ENCODE assay signal across 9 cellular contexts in the genomic region with DNA sequence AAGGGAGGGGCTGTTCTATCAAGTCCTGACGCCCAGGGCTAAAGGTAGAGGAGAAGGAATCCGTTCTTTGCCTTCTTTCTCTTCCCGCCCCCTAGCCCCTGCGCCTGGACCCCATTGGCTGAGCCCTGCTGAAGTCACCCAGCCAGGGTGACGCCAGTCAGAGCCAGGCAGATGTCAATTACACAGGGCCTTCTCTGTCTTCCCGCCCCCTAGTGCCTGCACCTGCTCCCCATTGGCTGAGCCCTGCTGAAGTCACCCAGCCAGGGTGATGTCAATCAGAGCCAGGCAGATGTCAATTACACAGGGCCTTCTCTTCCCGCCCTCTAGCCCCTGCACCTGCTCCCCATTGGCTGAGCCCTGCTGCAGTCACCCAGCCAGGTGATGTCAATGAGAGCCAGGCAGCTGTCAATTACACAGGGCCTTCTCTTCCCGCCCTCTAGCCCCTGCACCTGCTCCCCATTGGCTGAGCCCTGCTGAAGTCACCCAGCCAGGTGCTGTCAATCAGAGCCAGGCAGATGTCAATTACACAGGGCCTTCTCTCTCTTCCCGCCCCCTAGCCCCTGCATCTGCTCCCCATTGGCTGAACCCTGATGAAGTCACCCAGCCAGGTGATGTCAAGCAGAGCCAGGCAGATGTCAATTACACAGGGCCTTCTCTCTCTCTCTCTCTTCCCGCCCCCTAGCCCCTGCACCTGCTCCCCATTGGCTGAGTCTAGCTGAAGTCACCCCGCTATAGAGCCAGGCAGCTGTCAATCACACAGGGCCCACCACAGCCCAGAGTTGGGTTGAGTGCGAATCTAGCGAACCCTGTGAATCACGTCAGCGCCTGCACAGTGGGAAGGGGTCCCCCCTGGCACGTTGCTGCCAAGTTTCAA. TPM values are rescaled to one million over a fixed set of nuclear protein-coding genes. Genes with fewer than 3 reads are reported as not detected.
DNase-seq lines count a peak whose midpoint lies in the region; TF ChIP-seq lines count a peak whose summit lies in the region.
"Had no signal": no experiment of that assay in that cellular context is flagged by ENCODE, and none has a peak within 500 bp of the region (broad histone marks: within the 10 kb centered on the region; RNA-seq: fewer than 3 reads in every experiment).

No MANE protein-coding gene starts in this region.

- H2AFZ ChIP-seq in mammary epithelial cell (ENCODE audit: low read depth, low read length), result no peak overlapping the region

- peaks cover 21% of the 10 kb centered on the region for H3K4me1 Mint-ChIP-seq in MCF 10A (ENCODE audit: insufficient read depth, unreplicated experiment)

- no peaks in the 10 kb centered on the region for H3K9me3 Mint-ChIP-seq in MCF 10A (ENCODE audit: unreplicated experiment)

- in situ Hi-C loops in mammary epithelial cell (cut with MboI; ENCODE audit: low sequenced_read_pairs in 2 of 2), result loop anchor here in 1 of 2 donors (25.0 kb wide), 1 partner anchor 1151 kb away; no protein-coding TSS in a partner anchor
- in situ Hi-C loops in KBM-7 (cut with MboI; ENCODE audit: low pct_unique_long_range_greater_than_20kb, low sequenced_read_pairs), result loop anchor here (10.0 kb wide), 1 partner anchor 934 kb away; no protein-coding TSS in a partner anchor

- H3K4me2 ChIP-seq in mammary epithelial cell (ENCODE audit: insufficient read depth, low read depth, low read length), result no peak overlapping the region

- TF ChIP-seq CTCF in mammary epithelial cell (conservative IDR thresholded peaks at IDR 0.05 in 1 of 2, IDR thresholded peaks at IDR 0.05 in 1 of 2; ENCODE audit: extremely low read depth in 1 of 2, insufficient read depth in 1 of 2, low read depth in 1 of 2, low read length in 2 of 2) (no peak), MCF 10A (IDR thresholded peaks at IDR 0.05; ENCODE audit: unreplicated experiment) (no peak)

- H3K9me3 ChIP-seq in mammary epithelial cell (replicated peaks; ENCODE audit: insufficient read depth, low read length), result no peaks in the 10 kb centered on the region

- peaks cover 15% of the 10 kb centered on the region for H3K79me2 ChIP-seq in mammary epithelial cell (ENCODE audit: insufficient read depth, low read length)

- 76% methylated on average over 7 of the region's 16 CpGs for WGBS in mammary epithelial cell (ENCODE audit: low coverage, missing lambda C conversion rate)

- POLR2A ChIA-PET in MCF 10A (lab: Yijun Ruan, JAX), result no interaction called here

- dilution Hi-C loops in mammary epithelial cell (cut with HindIII; ENCODE audit: low sequenced_read_pairs), result no loop called here

- no peak overlapping the region for H3K4me3 Mint-ChIP-seq in MCF 10A (ENCODE audit: unreplicated experiment)

- BruUV-seq in mammary epithelial cell (replicated peaks; lab: Mats Ljungman, UMichigan), result no TSS peak
- no TSS peak for BruUV-seq in MCF 10A (replicated peaks; lab: Mats Ljungman, UMichigan)

- no peak overlapping the region for H3K4me3 ChIP-seq in mammary epithelial cell (replicated peaks in 1 of 3; ENCODE audit: insufficient read depth in 1 of 3, low read depth in 2 of 3, low read length in 3 of 3)

- peaks cover 9% of the 10 kb centered on the region for H3K4me1 ChIP-seq in mammary epithelial cell (ENCODE audit: insufficient read depth, low read length)

- intact Hi-C loops in mammary epithelial cell (cut with micrococcal nuclease) (no loop called here), MCF 10A (cut with micrococcal nuclease) (no loop called here)

- H3K27ac ChIP-seq in mammary epithelial cell (ENCODE audit: insufficient read depth, low read depth, low read length), result no peak overlapping the region

- no peaks in the 10 kb centered on the region for H4K20me1 ChIP-seq in mammary epithelial cell (ENCODE audit: insufficient read depth, low read length)

- H3K9ac ChIP-seq in mammary epithelial cell (ENCODE audit: insufficient read depth, low read length), result no peak overlapping the region

- CTCF ChIA-PET in mammary epithelial cell (lab: Charles Lee; ENCODE audit: low non-redundant PET), result no interaction called here
- CTCF ChIA-PET in MCF 10A (lab: Yijun Ruan, JAX), result no interaction called here

- DNase-seq in mammary epithelial cell (peak; percentile 12), MCF 10A (ENCODE audit: unreplicated experiment) (no peak), KBM-7 (peak; percentile 92), iPS-NIHi11 (ENCODE audit: low spot score) (peak; percentile 82), NCI-H2196 (lab: John Stamatoyannopoulos, UW; ENCODE audit: unreplicated experiment) (no peak), NCI-H2081 treated with DMSO at 0.1 percent for 48 hours (lab: John Stamatoyannopoulos, UW) (no peak)
- peak; percentile 93 for DNase-seq in activated CD8-positive, alpha-beta memory T cell treated with anti-CD3 and anti-CD28 coated beads, Interleukin-2, amount 50 U/mL, for 24 hours (ENCODE audit: extremely low read depth)
- DNase-seq in stimulated activated CD8-positive, alpha-beta memory T cell treated with anti-CD3 and anti-CD28 coated beads, Interleukin-15, amount 100 ng/mL, for 24 hours (ENCODE audit: low read depth), result peak; percentile 52

- H3K27me3 Mint-ChIP-seq in MCF 10A (ENCODE audit: insufficient read depth, unreplicated experiment), result no peaks in the 10 kb centered on the region

- no peaks in the 10 kb centered on the region for H3K36me3 ChIP-seq in mammary epithelial cell (ENCODE audit: insufficient read depth, low read length)

- H3K36me3 Mint-ChIP-seq in MCF 10A (ENCODE audit: insufficient read depth, unreplicated experiment), result no peaks in the 10 kb centered on the region

- H3K27me3 ChIP-seq in mammary epithelial cell (ENCODE audit: insufficient read depth, low read length), result no peaks in the 10 kb centered on the region

- H3K27ac Mint-ChIP-seq in MCF 10A (ENCODE audit: low read depth, unreplicated experiment), result no peak overlapping the region

RNA-seq across cellular contexts. Expression of gene ASMT, which starts 46.4 kb away (rescaled TPM):
- not detected for total RNA-seq in mammary epithelial cell
- not detected for polyA plus RNA-seq in mammary epithelial cell
- polyA minus RNA-seq in mammary epithelial cell, result not detected
- total RNA-seq in MCF 10A (2022), result not detected in 2 replicates
- total RNA-seq: pulmonary artery endothelial cell had no signal

Comparison
In these comparisons a context has a peak if more than half of its experiments do, and no peak if none do; other contexts are left out.
1. DNase-seq: peak in mammary epithelial cell (single experiment), KBM-7 (single experiment), activated CD8-positive, alpha-beta memory T cell treated with anti-CD3 and anti-CD28 coated beads, Interleukin-2, amount 50 U/mL, for 24 hours (single experiment), iPS-NIHi11 (single experiment) and stimulated activated CD8-positive, alpha-beta memory T cell treated with anti-CD3 and anti-CD28 coated beads, Interleukin-15, amount 100 ng/mL, for 24 hours (single experiment); none in MCF 10A (single experiment), NCI-H2196 (single experiment) and NCI-H2081 treated with DMSO at 0.1 percent for 48 hours (single experiment).